In the genomic region with DNA sequence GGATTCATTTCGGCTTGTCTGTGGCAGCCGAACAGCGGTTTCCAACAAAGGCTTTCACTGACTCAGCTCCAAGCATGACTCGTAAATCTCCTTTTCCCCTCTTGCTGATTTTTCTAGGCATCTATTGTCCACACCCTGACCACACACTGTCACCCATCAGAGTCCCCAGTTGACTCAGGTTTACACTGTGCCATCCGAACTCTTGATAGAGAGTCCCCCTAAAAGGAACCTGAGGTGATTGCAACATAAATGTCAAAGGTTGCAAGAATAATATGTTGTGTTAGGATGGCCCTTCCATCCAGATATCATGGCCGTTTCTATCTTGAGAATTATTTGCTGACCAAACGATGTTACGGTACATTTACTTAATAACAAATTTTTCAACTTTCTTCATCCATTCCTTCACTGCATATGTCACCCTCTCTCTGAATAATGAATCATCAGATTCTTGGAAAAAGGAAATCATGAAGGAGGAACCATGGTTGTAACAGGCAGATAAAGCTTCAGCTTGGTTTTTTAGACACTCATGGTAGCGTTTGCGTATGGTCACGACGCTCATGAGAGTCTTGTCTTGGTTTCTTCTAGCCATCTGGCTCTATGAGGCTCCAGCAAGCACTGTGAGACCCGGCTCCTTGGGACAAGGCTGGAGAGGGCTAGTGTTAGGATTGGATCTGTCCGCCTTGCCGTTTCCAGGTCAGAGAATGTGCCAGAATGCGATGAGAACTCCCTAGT, we compare ENCODE assay signal across 1 cellular context.
TF ChIP-seq lines count a peak whose summit lies in the region.

No MANE protein-coding gene starts in this region.

TF ChIP-seq in WTC11, 78 proteins besides CTCF, POLR2A, EP300 and RAD21 (continued from another document):
- TF ChIP-seq ZNF425 (CRISPR knock-in tag; conservative IDR thresholded peaks at IDR 0.05) (no peak), FOXJ3 (CRISPR knock-in tag; IDR thresholded peaks at IDR 0.05; ENCODE audit: borderline replicate concordance) (no peak), GTF2I (CRISPR knock-in tag; conservative IDR thresholded peaks at IDR 0.05) (no peak), JAZF1 (CRISPR knock-in tag; IDR thresholded peaks at IDR 0.05) (no peak), NFE2L1 (CRISPR knock-in tag; IDR thresholded peaks at IDR 0.05) (no peak), GRHL2 (CRISPR knock-in tag; IDR thresholded peaks at IDR 0.05; ENCODE audit: insufficient replicate concordance, severe bottlenecking) (no peak), ZNF416 (CRISPR knock-in tag; IDR thresholded peaks at IDR 0.05) (no peak)
